1 cellular context compared by ENCODE assay signal in the genomic region with DNA sequence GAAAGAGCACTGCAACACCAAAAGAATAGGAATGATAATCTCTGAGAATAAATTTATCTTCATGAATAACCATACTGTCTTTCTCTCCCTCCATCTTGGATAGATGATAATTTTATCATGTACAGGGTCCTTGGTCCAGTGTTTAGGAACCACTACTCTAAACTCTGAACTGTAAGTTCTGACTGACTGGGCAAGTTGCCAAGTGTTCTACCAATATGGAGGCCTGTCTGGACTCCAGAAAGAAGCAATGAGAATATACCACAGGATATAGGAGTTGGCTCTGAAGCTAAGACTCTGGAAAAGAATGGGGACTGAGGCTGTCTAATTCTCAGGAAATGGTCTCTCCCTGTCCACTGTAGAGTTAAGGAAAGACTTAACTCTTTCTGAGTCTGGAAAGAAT.
TF ChIP-seq lines count a peak whose summit lies in the region.

No MANE protein-coding gene starts in this region.

TF ChIP-seq in endothelial cell of umbilical vein, 7 proteins besides CTCF, POLR2A, EP300 and RAD21:
- TF ChIP-seq GATA2 (IDR thresholded peaks at IDR 0.05; ENCODE audit: insufficient read depth, insufficient read length, low read depth, low read length) (no peak), EZH2 (IDR thresholded peaks at IDR 0.05; ENCODE audit: borderline replicate concordance, low read depth, low read length, severe bottlenecking) (no peak), MYC (IDR thresholded peaks at IDR 0.05; ENCODE audit: low read depth, low read length) (no peak), JUN (IDR thresholded peaks at IDR 0.05; ENCODE audit: borderline replicate concordance, insufficient read depth, insufficient read length, low read depth) (no peak), FOS (IDR thresholded peaks at IDR 0.05; ENCODE audit: borderline replicate concordance, insufficient read depth, low read length) (no peak), POLR2AphosphoS5 (IDR thresholded peaks at IDR 0.05; ENCODE audit: insufficient read depth, low read depth, low read length) (no peak)
- TF ChIP-seq, protein P1, sequence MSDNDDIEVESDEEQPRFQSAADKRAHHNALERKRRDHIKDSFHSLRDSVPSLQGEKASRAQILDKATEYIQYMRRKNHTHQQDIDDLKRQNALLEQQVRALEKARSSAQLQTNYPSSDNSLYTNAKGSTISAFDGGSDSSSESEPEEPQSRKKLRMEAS (IDR thresholded peaks at IDR 0.05; ENCODE audit: insufficient read depth, insufficient read length): no peak
TF ChIP-seq in endothelial cell of umbilical vein: peak in this region for 0.
